Comparison of ENCODE assay signal across 14 cellular contexts in the genomic region with DNA sequence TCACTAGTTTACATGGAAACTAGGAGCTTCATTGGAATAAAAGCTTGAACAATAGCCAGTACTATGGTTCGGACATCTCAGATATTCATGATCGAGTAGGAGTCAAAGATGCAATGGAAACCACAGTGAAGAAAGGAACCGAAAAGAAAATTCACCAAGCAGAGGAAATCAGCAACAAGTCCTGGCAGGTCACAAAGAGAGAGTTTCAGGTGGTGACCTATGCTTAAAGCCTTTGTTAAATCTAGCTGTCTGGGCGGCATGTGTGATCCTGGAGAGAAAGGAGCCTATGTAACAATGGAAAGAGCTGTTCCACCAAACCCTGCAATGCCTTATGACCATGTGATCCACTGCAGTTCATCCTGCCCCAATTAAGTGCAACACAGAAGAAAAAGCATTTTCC.
DNase-seq lines count a peak whose midpoint lies in the region; ATAC-seq and TF ChIP-seq lines count a peak whose summit lies in the region.
"Had no signal": no experiment of that assay in that cellular context is flagged by ENCODE, and none has a peak within 500 bp of the region (broad histone marks: within the 10 kb centered on the region; RNA-seq: fewer than 3 reads in every experiment).

No MANE protein-coding gene starts in this region.

- ATAC-seq in GM19351 (IDR thresholded peaks at IDR 0.05; ENCODE audit: unreplicated experiment) (peak; percentile 50), HG02678 (IDR thresholded peaks at IDR 0.05; ENCODE audit: unreplicated experiment) (peak; percentile 48), HG03469 (IDR thresholded peaks at IDR 0.05; ENCODE audit: unreplicated experiment) (peak; percentile 34), SK-N-SH treated with all-trans-retinoic acid at 6 μM for 48 hours (no peak)
- ATAC-seq: T-cell had no signal

- H3K9me3 ChIP-seq in DOHH2 (ENCODE audit: control insufficient read depth, insufficient read depth, low read length), result peaks cover 9% of the 10 kb centered on the region; the same call in 1 of the 2 replicates
- H3K9me3 ChIP-seq: esophagus muscularis mucosa had no signal

- peaks cover 70% of the 10 kb centered on the region for H3K4me1 ChIP-seq in DOHH2 (ENCODE audit: control insufficient read depth, low read length)
- H3K4me1 ChIP-seq: esophagus muscularis mucosa had no signal

- peaks cover 31% of the 10 kb centered on the region for H3F3A ChIP-seq in DOHH2 (ENCODE audit: control insufficient read depth, insufficient read depth)

- H3K4me3 ChIP-seq in DOHH2 (ENCODE audit: low read length), result peak overlapping the region; percentile 62
- H3K4me3 ChIP-seq: esophagus muscularis mucosa had no signal

- no peaks in the 10 kb centered on the region for H3K79me2 ChIP-seq in DOHH2 (ENCODE audit: control insufficient read depth, low read length)

- no peak for TF ChIP-seq CTCF in DOHH2 (IDR thresholded peaks at IDR 0.05; ENCODE audit: low read depth, low read length, poor library complexity, severe bottlenecking)

- H3K36me3 ChIP-seq in DOHH2 (ENCODE audit: control insufficient read depth, low read length), result peaks cover 19% of the 10 kb centered on the region
- H3K36me3 ChIP-seq: esophagus muscularis mucosa had no signal

- peak overlapping the region; percentile 96 for H3K27ac ChIP-seq in DOHH2 (ENCODE audit: low read depth, low read length)
- H3K27ac ChIP-seq: esophagus muscularis mucosa had no signal

- no peaks in the 10 kb centered on the region for H3K9me2 ChIP-seq in DOHH2 (replicated peaks; ENCODE audit: control insufficient read depth, low read length)

- DNase-seq in anterior cingulate cortex (lab: John Stamatoyannopoulos, UW), result no peak
- no peak for DNase-seq in NCI-H2107 treated with DMSO at 0.1 percent for 48 hours (lab: John Stamatoyannopoulos, UW; ENCODE audit: unreplicated experiment)
- DNase-seq in COLO668 (lab: John Stamatoyannopoulos, UW; ENCODE audit: unreplicated experiment), result no peak
- DNase-seq: activated CD4-positive, alpha-beta T cell treated with anti-CD3 and anti-CD28 coated beads, Interleukin-2, amount 50 U/mL, for 48 hours; activated gamma-delta T cell treated with Interleukin-2 at 50 U/mL for 16 hours; DMS53; NCI-H146 had no signal

- no peaks in the 10 kb centered on the region for H4K20me1 ChIP-seq in DOHH2 (ENCODE audit: control insufficient read depth, insufficient read depth, low read depth, low read length)

- peak overlapping the region; percentile 77 for H3K4me2 ChIP-seq in DOHH2 (ENCODE audit: low read length)

- H3K27me3 ChIP-seq in DOHH2 (ENCODE audit: control insufficient read depth, low read length), result no peaks in the 10 kb centered on the region
- H3K27me3 ChIP-seq: esophagus muscularis mucosa had no signal

TF ChIP-seq in SK-N-SH treated with all-trans-retinoic acid at 6 μM for 48 hours, 23 proteins besides CTCF, POLR2A, EP300 and RAD21:
- no peak for TF ChIP-seq OSR1 (CRISPR knock-in tag; IDR thresholded peaks at IDR 0.05)
- TF ChIP-seq ISL1 (CRISPR knock-in tag; IDR thresholded peaks at IDR 0.05), result no peak
- TF ChIP-seq RARB (CRISPR knock-in tag; IDR thresholded peaks at IDR 0.05), result no peak
- TF ChIP-seq TOX (CRISPR knock-in tag; IDR thresholded peaks at IDR 0.05; ENCODE audit: borderline replicate concordance), result no peak
- TF ChIP-seq, protein P1, sequence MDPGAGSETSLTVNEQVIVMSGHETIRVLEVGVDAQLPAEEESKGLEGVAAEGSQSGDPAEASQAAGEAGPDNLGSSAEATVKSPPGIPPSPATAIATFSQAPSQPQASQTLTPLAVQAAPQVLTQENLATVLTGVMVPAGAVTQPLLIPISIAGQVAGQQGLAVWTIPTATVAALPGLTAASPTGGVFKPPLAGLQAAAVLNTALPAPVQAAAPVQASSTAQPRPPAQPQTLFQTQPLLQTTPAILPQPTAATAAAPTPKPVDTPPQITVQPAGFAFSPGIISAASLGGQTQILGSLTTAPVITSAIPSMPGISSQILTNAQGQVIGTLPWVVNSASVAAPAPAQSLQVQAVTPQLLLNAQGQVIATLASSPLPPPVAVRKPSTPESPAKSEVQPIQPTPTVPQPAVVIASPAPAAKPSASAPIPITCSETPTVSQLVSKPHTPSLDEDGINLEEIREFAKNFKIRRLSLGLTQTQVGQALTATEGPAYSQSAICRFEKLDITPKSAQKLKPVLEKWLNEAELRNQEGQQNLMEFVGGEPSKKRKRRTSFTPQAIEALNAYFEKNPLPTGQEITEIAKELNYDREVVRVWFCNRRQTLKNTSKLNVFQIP (CRISPR knock-in tag; IDR thresholded peaks at IDR 0.05; ENCODE audit: borderline replicate concordance, low read depth), result no peak
- TF ChIP-seq ZC3H10 (CRISPR knock-in tag; IDR thresholded peaks at IDR 0.05), result no peak
- TF ChIP-seq, protein P2, sequence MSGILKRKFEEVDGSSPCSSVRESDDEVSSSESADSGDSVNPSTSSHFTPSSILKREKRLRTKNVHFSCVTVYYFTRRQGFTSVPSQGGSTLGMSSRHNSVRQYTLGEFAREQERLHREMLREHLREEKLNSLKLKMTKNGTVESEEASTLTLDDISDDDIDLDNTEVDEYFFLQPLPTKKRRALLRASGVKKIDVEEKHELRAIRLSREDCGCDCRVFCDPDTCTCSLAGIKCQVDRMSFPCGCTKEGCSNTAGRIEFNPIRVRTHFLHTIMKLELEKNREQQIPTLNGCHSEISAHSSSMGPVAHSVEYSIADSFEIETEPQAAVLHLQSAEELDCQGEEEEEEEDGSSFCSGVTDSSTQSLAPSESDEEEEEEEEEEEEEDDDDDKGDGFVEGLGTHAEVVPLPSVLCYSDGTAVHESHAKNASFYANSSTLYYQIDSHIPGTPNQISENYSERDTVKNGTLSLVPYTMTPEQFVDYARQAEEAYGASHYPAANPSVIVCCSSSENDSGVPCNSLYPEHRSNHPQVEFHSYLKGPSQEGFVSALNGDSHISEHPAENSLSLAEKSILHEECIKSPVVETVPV (CRISPR knock-in tag; IDR thresholded peaks at IDR 0.05), result no peak
- no peak for TF ChIP-seq PPARA (CRISPR knock-in tag; IDR thresholded peaks at IDR 0.05; ENCODE audit: borderline replicate concordance)
- TF ChIP-seq, protein P3, sequence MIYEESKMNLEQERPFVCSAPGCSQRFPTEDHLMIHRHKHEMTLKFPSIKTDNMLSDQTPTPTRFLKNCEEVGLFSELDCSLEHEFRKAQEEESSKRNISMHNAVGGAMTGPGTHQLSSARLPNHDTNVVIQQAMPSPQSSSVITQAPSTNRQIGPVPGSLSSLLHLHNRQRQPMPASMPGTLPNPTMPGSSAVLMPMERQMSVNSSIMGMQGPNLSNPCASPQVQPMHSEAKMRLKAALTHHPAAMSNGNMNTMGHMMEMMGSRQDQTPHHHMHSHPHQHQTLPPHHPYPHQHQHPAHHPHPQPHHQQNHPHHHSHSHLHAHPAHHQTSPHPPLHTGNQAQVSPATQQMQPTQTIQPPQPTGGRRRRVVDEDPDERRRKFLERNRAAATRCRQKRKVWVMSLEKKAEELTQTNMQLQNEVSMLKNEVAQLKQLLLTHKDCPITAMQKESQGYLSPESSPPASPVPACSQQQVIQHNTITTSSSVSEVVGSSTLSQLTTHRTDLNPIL (CRISPR knock-in tag; IDR thresholded peaks at IDR 0.05; ENCODE audit: low read depth), result no peak
- TF ChIP-seq ZFP30 (CRISPR knock-in tag; IDR thresholded peaks at IDR 0.05), result no peak
- TF ChIP-seq ZNF8 (CRISPR knock-in tag; IDR thresholded peaks at IDR 0.05), result no peak
- no peak for TF ChIP-seq ARNTL (CRISPR knock-in tag; IDR thresholded peaks at IDR 0.05; ENCODE audit: borderline replicate concordance, low read depth)
- TF ChIP-seq, protein P4, sequence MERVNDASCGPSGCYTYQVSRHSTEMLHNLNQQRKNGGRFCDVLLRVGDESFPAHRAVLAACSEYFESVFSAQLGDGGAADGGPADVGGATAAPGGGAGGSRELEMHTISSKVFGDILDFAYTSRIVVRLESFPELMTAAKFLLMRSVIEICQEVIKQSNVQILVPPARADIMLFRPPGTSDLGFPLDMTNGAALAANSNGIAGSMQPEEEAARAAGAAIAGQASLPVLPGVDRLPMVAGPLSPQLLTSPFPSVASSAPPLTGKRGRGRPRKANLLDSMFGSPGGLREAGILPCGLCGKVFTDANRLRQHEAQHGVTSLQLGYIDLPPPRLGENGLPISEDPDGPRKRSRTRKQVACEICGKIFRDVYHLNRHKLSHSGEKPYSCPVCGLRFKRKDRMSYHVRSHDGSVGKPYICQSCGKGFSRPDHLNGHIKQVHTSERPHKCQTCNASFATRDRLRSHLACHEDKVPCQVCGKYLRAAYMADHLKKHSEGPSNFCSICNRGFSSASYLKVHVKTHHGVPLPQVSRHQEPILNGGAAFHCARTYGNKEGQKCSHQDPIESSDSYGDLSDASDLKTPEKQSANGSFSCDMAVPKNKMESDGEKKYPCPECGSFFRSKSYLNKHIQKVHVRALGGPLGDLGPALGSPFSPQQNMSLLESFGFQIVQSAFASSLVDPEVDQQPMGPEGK (CRISPR knock-in tag; IDR thresholded peaks at IDR 0.05; ENCODE audit: borderline replicate concordance), result no peak
- no peak for TF ChIP-seq ESRRG (CRISPR knock-in tag; IDR thresholded peaks at IDR 0.05)
- no peak for TF ChIP-seq SNAI2 (CRISPR knock-in tag; IDR thresholded peaks at IDR 0.05)
- no peak for TF ChIP-seq TCF4 (CRISPR knock-in tag; IDR thresholded peaks at IDR 0.05; ENCODE audit: borderline replicate concordance)
- no peak for TF ChIP-seq CSDC2 (CRISPR knock-in tag; IDR thresholded peaks at IDR 0.05)
